12 cellular contexts compared by ENCODE assay signal in the genomic region with DNA sequence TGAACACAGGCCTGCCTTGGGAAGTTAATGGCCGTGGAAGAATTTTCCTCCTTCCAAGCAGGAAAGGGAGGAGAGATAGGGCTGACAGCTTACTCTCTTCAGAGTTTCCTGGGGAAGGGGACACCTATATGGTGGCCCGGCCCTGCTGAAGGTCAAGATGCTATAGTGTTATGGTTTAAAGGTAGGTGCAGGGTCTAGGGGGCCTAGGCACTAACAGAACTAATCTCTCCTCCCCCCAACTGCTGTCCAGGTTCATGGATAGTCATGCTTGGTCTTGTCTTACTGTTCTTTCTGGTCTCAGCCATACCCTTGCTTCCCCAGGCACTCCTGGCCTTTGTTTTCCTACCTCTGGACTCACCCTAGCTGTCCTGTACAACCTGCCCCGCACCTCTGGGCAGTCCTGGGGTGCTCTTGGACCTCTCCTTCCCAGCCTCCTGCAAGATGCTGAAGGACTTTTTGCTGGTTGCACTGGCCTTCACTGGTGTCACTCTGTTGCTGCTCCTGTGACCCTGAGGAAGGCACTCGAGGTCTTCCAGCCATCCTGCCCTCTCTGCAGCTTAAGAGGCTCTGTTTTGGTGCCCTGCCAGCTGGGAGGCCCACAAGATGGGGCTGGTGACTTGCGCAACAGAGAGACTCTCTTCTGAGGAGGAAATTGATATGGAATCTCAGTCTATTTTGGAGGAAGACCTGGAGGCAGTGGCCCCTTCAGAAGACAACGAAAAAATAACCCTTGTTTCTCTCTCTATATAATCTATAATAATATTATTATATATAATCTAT. TPM values are rescaled to one million over a fixed set of nuclear protein-coding genes. Genes with fewer than 3 reads are reported as not detected.
A peak's percentile ranks its signal among the peaks of the same experiment; 100 is the strongest.
DNase-seq lines count a peak whose midpoint lies in the region; TF ChIP-seq lines count a peak whose summit lies in the region.
"Had no signal": no experiment of that assay in that cellular context is flagged by ENCODE, and none has a peak within 500 bp of the region (broad histone marks: within the 10 kb centered on the region; RNA-seq: fewer than 3 reads in every experiment).

No MANE protein-coding gene starts in this region.

- H3K36me3 Mint-ChIP-seq in activated CD4-positive, alpha-beta memory T cell treated with anti-CD3 and anti-CD28 coated beads for 36 hours: no peaks in the 10 kb centered on the region
- H3K36me3 Mint-ChIP-seq in nephron progenitor cell (ENCODE audit: low read depth): no peaks in the 10 kb centered on the region
- H3K36me3 Mint-ChIP-seq in T-helper 2 cell treated with Interferon-gamma antibody and Interleukin-4, amounts not matched to agents 5 μg/mL and 100 μg/mL, for 36 hours (ENCODE audit: low read depth): no peaks in the 10 kb centered on the region

- no peak for TF ChIP-seq CTCF in nephron progenitor cell (IDR thresholded peaks at IDR 0.05)

- DNase-seq in NCI-H82 (lab: John Stamatoyannopoulos, UW) (peak; percentile 35), NCI-H82 treated with DMSO at 0.1 percent for 48 hours (lab: John Stamatoyannopoulos, UW; ENCODE audit: unreplicated experiment) (no peak), Karpas-422 (peak; percentile 56), nephron progenitor cell (peak; percentile 18), NAMALWA (ENCODE audit: low spot score) (no peak), foreskin melanocyte (no peak)
- peak; percentile 56 for DNase-seq in activated CD4-positive, alpha-beta memory T cell treated with anti-CD3 and anti-CD28 coated beads for 36 hours
- DNase-seq in T-helper 2 cell treated with Interferon-gamma antibody and Interleukin-4, amounts not matched to agents 5 μg/mL and 100 μg/mL, for 36 hours (ENCODE audit: low spot score): no peak
- DNase-seq: activated effector memory CD4-positive, alpha-beta T cell treated with Interleukin-2 at 50 U/mL for 16 hours had no signal

- CTCF ChIA-PET in activated CD4-positive, alpha-beta memory T cell treated with anti-CD3 and anti-CD28 coated beads for 36 hours (lab: Charles Lee): no interaction called here

- no peak overlapping the region for H3K27ac ChIP-seq in Karpas-422 (ENCODE audit: low read length)

- no peaks in the 10 kb centered on the region for H3K9me3 ChIP-seq in Karpas-422 (ENCODE audit: low read length)

- H3K9me3 Mint-ChIP-seq in activated CD4-positive, alpha-beta memory T cell treated with anti-CD3 and anti-CD28 coated beads for 36 hours: no peaks in the 10 kb centered on the region
- no peaks in the 10 kb centered on the region for H3K9me3 Mint-ChIP-seq in nephron progenitor cell
- no peaks in the 10 kb centered on the region for H3K9me3 Mint-ChIP-seq in T-helper 2 cell treated with Interferon-gamma antibody and Interleukin-4, amounts not matched to agents 5 μg/mL and 100 μg/mL, for 36 hours

- H2AFZ ChIP-seq in Karpas-422 (ENCODE audit: low read length): no peak overlapping the region

- no peak overlapping the region for H3K9ac ChIP-seq in Karpas-422 (ENCODE audit: low read length)

- no peaks in the 10 kb centered on the region for H3K36me3 ChIP-seq in Karpas-422 (ENCODE audit: insufficient read depth, low read length)

- no peak overlapping the region for H3K27ac Mint-ChIP-seq in activated CD4-positive, alpha-beta memory T cell treated with anti-CD3 and anti-CD28 coated beads for 36 hours
- peak overlapping the region; percentile 23 for H3K27ac Mint-ChIP-seq in nephron progenitor cell
- no peak overlapping the region for H3K27ac Mint-ChIP-seq in T-helper 2 cell treated with Interferon-gamma antibody and Interleukin-4, amounts not matched to agents 5 μg/mL and 100 μg/mL, for 36 hours
- H3K27ac Mint-ChIP-seq: B cell had no signal

- POLR2A ChIA-PET in activated CD4-positive, alpha-beta memory T cell treated with anti-CD3 and anti-CD28 coated beads for 36 hours (lab: Charles Lee): no interaction called here

- no peaks in the 10 kb centered on the region for H3K4me1 Mint-ChIP-seq in activated CD4-positive, alpha-beta memory T cell treated with anti-CD3 and anti-CD28 coated beads for 36 hours (ENCODE audit: low read depth)
- no peaks in the 10 kb centered on the region for H3K4me1 Mint-ChIP-seq in nephron progenitor cell
- H3K4me1 Mint-ChIP-seq in T-helper 2 cell treated with Interferon-gamma antibody and Interleukin-4, amounts not matched to agents 5 μg/mL and 100 μg/mL, for 36 hours (ENCODE audit: low read depth): no peaks in the 10 kb centered on the region
- H3K4me1 Mint-ChIP-seq: B cell had no signal

- H3K27me3 ChIP-seq in Karpas-422 (ENCODE audit: low read length): no peaks in the 10 kb centered on the region

- H3K79me2 ChIP-seq in Karpas-422 (ENCODE audit: low read length): no peaks in the 10 kb centered on the region

- no peaks in the 10 kb centered on the region for H3K4me1 ChIP-seq in Karpas-422 (ENCODE audit: low read length)

- H4K20me1 ChIP-seq in Karpas-422 (ENCODE audit: insufficient read depth, low read depth, low read length): no peaks in the 10 kb centered on the region

- H3K9me2 ChIP-seq in Karpas-422 (replicated peaks; ENCODE audit: insufficient read depth, low read length): no peaks in the 10 kb centered on the region

- intact Hi-C loops in activated CD4-positive, alpha-beta memory T cell treated with anti-CD3 and anti-CD28 coated beads for 36 hours (cut with micrococcal nuclease): no loop called here

- no peak overlapping the region for H3K4me3 Mint-ChIP-seq in activated CD4-positive, alpha-beta memory T cell treated with anti-CD3 and anti-CD28 coated beads for 36 hours
- H3K4me3 Mint-ChIP-seq in nephron progenitor cell: no peak overlapping the region
- no peak overlapping the region for H3K4me3 Mint-ChIP-seq in T-helper 2 cell treated with Interferon-gamma antibody and Interleukin-4, amounts not matched to agents 5 μg/mL and 100 μg/mL, for 36 hours
- H3K4me3 Mint-ChIP-seq: B cell had no signal

- H3K27me3 Mint-ChIP-seq in activated CD4-positive, alpha-beta memory T cell treated with anti-CD3 and anti-CD28 coated beads for 36 hours: peaks cover 14% of the 10 kb centered on the region
- H3K27me3 Mint-ChIP-seq in nephron progenitor cell (ENCODE audit: low read depth, poor library complexity): peaks cover 45% of the 10 kb centered on the region
- peaks cover 5% of the 10 kb centered on the region for H3K27me3 Mint-ChIP-seq in T-helper 2 cell treated with Interferon-gamma antibody and Interleukin-4, amounts not matched to agents 5 μg/mL and 100 μg/mL, for 36 hours (ENCODE audit: low read depth)

- no peak overlapping the region for H3K4me3 ChIP-seq in Karpas-422 (ENCODE audit: low read length)

- H3K4me2 ChIP-seq in Karpas-422 (ENCODE audit: low read depth, low read length, poor library complexity, severe bottlenecking): no peak overlapping the region

RNA-seq across cellular contexts. Expression of a gene that starts 17.9 kb away (rescaled TPM):
- total RNA-seq in Karpas-422 (2014; rRNA removed; shearing (Covaris generic); ENCODE audit: low replicate concordance): not detected in 2 replicates
- not detected for total RNA-seq in activated CD4-positive, alpha-beta memory T cell treated with anti-CD3 and anti-CD28 coated beads for 36 hours
- total RNA-seq: B cell, fibroblast of lung, mononuclear cell had no signal

RNA-seq across cellular contexts. Expression of a gene that starts 28.4 kb away (rescaled TPM):
- 69.4 and 120 TPM in 2 replicates for total RNA-seq in Karpas-422 (2014; rRNA removed; shearing (Covaris generic); ENCODE audit: low replicate concordance)
- 10 to 100 TPM; 50.5 to 54.5 TPM for total RNA-seq in activated CD4-positive, alpha-beta memory T cell treated with anti-CD3 and anti-CD28 coated beads for 36 hours

RNA-seq across cellular contexts. Expression of a gene that starts 51.6 kb away (rescaled TPM):
- total RNA-seq in Karpas-422 (2014; rRNA removed; shearing (Covaris generic); ENCODE audit: low replicate concordance): not detected in 2 replicates
- not detected for total RNA-seq in activated CD4-positive, alpha-beta memory T cell treated with anti-CD3 and anti-CD28 coated beads for 36 hours
- total RNA-seq: B cell, mononuclear cell had no signal

RNA-seq across cellular contexts. Expression of a gene that starts 57.1 kb away (rescaled TPM):
- total RNA-seq in Karpas-422 (2014; rRNA removed; shearing (Covaris generic); ENCODE audit: low replicate concordance): 8.4 and 11.6 TPM in 2 replicates
- 10 to 100 TPM; 12.8 to 15.3 TPM for total RNA-seq in activated CD4-positive, alpha-beta memory T cell treated with anti-CD3 and anti-CD28 coated beads for 36 hours

Comparison
In these comparisons a context has a peak if more than half of its experiments do, and no peak if none do; other contexts are left out.
1. DNase-seq: peak in NCI-H82 (single experiment), Karpas-422 (single experiment), activated CD4-positive, alpha-beta memory T cell treated with anti-CD3 and anti-CD28 coated beads for 36 hours (single experiment) and nephron progenitor cell (single experiment); none in NCI-H82 treated with DMSO at 0.1 percent for 48 hours (single experiment), NAMALWA (single experiment), foreskin melanocyte (single experiment) and T-helper 2 cell treated with Interferon-gamma antibody and Interleukin-4, amounts not matched to agents 5 μg/mL and 100 μg/mL, for 36 hours (single experiment).